Comparison of ENCODE assay signal across 28 cellular contexts in the genomic region with DNA sequence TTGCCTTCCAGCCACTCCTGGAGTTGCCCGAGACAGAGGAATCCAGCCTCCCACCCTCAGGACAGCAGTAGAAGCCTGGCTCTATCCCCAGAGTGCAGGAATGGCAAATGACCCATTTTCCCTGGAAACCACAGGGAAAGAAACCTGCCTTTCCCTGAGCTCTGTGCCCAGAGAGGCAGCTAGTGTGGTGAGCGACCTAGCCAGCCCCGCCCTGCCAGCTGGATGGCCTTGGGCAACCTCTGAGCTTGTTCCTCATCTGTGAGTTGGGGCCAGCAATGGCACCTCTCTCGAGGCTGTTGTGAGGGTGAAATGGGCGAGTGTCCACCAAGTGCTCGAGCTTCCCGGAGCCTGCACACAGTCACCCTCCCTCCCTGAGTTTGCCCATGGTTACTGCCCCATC. TPM values are rescaled to one million over a fixed set of nuclear protein-coding genes. Genes with fewer than 3 reads are reported as not detected.
DNase-seq lines count a peak whose midpoint lies in the region; ATAC-seq and TF ChIP-seq lines count a peak whose summit lies in the region.
"Had no signal": no experiment of that assay in that cellular context is flagged by ENCODE, and none has a peak within 500 bp of the region (broad histone marks: within the 10 kb centered on the region; RNA-seq: fewer than 3 reads in every experiment).

No MANE protein-coding gene starts in this region.

- H3K27ac ChIP-seq in BLaER1 (peak overlapping the region; percentile 56; the same call in 1 of the 2 replicates), adrenal gland (peak overlapping the region in 3 of 5 donors; percentile 36 to 63 (median 42)), mucosa of rectum (ENCODE audit: low read depth in 2 of 2, low read length in 2 of 2) (peak overlapping the region; percentile 70 to 71), vagina (no peak overlapping the region)
- H3K27ac ChIP-seq: ascending aorta, coronary artery, KMS-11, sigmoid colon, SK-N-MC had no signal

- H3K4me1 ChIP-seq in BLaER1 (peaks cover 88% of the 10 kb centered on the region), adrenal gland (replicated peaks in 1 of 2) (peaks cover 51 to 68% of the 10 kb centered on the region in 2 donors), mucosa of rectum (ENCODE audit: control insufficient read depth in 2 of 2, insufficient read depth in 2 of 2, low read length in 2 of 2) (peaks cover 28 to 60% of the 10 kb centered on the region in 2 donors), vagina (peaks cover 12% of the 10 kb centered on the region), Caco-2 (no peaks in the 10 kb centered on the region)

- intact Hi-C loops in adrenal gland (cut with DNase I) = no loop called here
- intact Hi-C loops in vagina (cut with DNase I) = no loop called here
- intact Hi-C loops in Caco-2 (cut with micrococcal nuclease; ENCODE audit: unreplicated experiment) = no loop called here

- POLR2A ChIA-PET in Caco-2 (lab: Charles Lee) = no interaction called here

- H3K4me3 Mint-ChIP-seq in Caco-2 (ENCODE audit: unreplicated experiment) = no peak overlapping the region
- H3K4me3 Mint-ChIP-seq: activated CD4-positive, alpha-beta T cell treated with anti-CD3 and anti-CD28 coated beads, Interleukin-2, amount 10 ng/mL, durations not matched to agents 24 days and 14 days; GM23338 had no signal

- H3K9ac ChIP-seq in BLaER1 (peak overlapping the region; percentile 58; the same call in 1 of the 2 replicates), mucosa of rectum (ENCODE audit: low read depth in 1 of 2, low read length in 2 of 2) (peak overlapping the region in 1 of 2 donors; percentile 26)
- H3K9ac ChIP-seq: KMS-11 had no signal

- H3K36me3 Mint-ChIP-seq in Caco-2 (ENCODE audit: insufficient read depth, unreplicated experiment) = no peaks in the 10 kb centered on the region

- H3K27me3 Mint-ChIP-seq in Caco-2 (ENCODE audit: insufficient read depth, unreplicated experiment) = no peaks in the 10 kb centered on the region

- peak overlapping the region; percentile 85 for H3K4me2 ChIP-seq in BLaER1
- H3K4me2 ChIP-seq: GM23338, KMS-11 had no signal

- H3K27ac Mint-ChIP-seq in Caco-2 (ENCODE audit: unreplicated experiment) = no peak overlapping the region
- H3K27ac Mint-ChIP-seq: activated CD4-positive, alpha-beta T cell treated with anti-CD3 and anti-CD28 coated beads, Interleukin-2, amount 10 ng/mL, durations not matched to agents 24 days and 14 days; GM23338 had no signal

- no peaks in the 10 kb centered on the region for H3K27me3 ChIP-seq in BLaER1
- no peaks in the 10 kb centered on the region for H3K27me3 ChIP-seq in adrenal gland
- no peaks in the 10 kb centered on the region for H3K27me3 ChIP-seq in mucosa of rectum (ENCODE audit: control insufficient read depth in 2 of 2, insufficient read depth in 2 of 2, low read length in 2 of 2)
- H3K27me3 ChIP-seq in vagina = no peaks in the 10 kb centered on the region
- H3K27me3 ChIP-seq in Caco-2 (replicated peaks; ENCODE audit: control insufficient read depth, insufficient read depth, low read length) = no peaks in the 10 kb centered on the region
- H3K27me3 ChIP-seq: ascending aorta, BE2C, sigmoid colon had no signal

- no TSS peak for BruUV-seq in Caco-2 (replicated peaks; lab: Mats Ljungman, UMichigan)

- DNase-seq in LHCN-M2 (ENCODE audit: low read depth) = peak; percentile 42
- DNase-seq in adrenal gland = peak; percentile 76 to 94 (median 90)
- no peak for DNase-seq in vagina (ENCODE audit: extremely low spot score in 2 of 2)
- no peak for DNase-seq in NAMALWA (ENCODE audit: low spot score)
- no peak for DNase-seq in Caco-2
- DNase-seq: activated CD4-positive, alpha-beta T cell treated with anti-CD3 and anti-CD28 coated beads, Interleukin-2, amount 10 ng/mL, durations not matched to agents 24 days and 14 days; activated CD8-positive, alpha-beta memory T cell treated with anti-CD3 and anti-CD28 coated beads, Interleukin-2, amount 50 U/mL, for 48 hours; activated gamma-delta T cell treated with Interleukin-2 at 50 U/mL for 16 hours; BE2C; DMS53; left cardiac atrium; NCI-H187; NCI-H524; OCI-M1; sigmoid colon; stimulated activated CD4-positive, alpha-beta T cell treated with anti-CD3 and anti-CD28 coated beads, Interleukin-2, amount 100 ng/mL, for 48 hours had no signal

- no peak for ATAC-seq in HG02852 (IDR thresholded peaks at IDR 0.05; ENCODE audit: unreplicated experiment)
- ATAC-seq: GM23338, left cardiac atrium had no signal

- H3K9me3 Mint-ChIP-seq in Caco-2 (ENCODE audit: unreplicated experiment) = no peaks in the 10 kb centered on the region
- H3K9me3 Mint-ChIP-seq: activated CD4-positive, alpha-beta T cell treated with anti-CD3 and anti-CD28 coated beads, Interleukin-2, amount 10 ng/mL, durations not matched to agents 24 days and 14 days; GM23338 had no signal

- peaks cover 7% of the 10 kb centered on the region for H3K4me1 Mint-ChIP-seq in Caco-2 (ENCODE audit: low read depth, unreplicated experiment)
- H3K4me1 Mint-ChIP-seq: activated CD4-positive, alpha-beta T cell treated with anti-CD3 and anti-CD28 coated beads, Interleukin-2, amount 10 ng/mL, durations not matched to agents 24 days and 14 days; GM23338 had no signal

- no peaks in the 10 kb centered on the region for H3K9me3 ChIP-seq in BLaER1
- H3K9me3 ChIP-seq in adrenal gland (replicated peaks in 1 of 3) = no peaks in the 10 kb centered on the region
- H3K9me3 ChIP-seq in mucosa of rectum (ENCODE audit: control insufficient read depth in 2 of 2, low read length in 2 of 2) = no peaks in the 10 kb centered on the region
- no peaks in the 10 kb centered on the region for H3K9me3 ChIP-seq in vagina
- H3K9me3 ChIP-seq in Caco-2 = no peaks in the 10 kb centered on the region
- H3K9me3 ChIP-seq: ascending aorta, BE2C, sigmoid colon had no signal

- no peak for TF ChIP-seq CTCF in adrenal gland (IDR thresholded peaks at IDR 0.05)
- TF ChIP-seq CTCF in vagina (IDR thresholded peaks at IDR 0.05) = no peak
- TF ChIP-seq CTCF in Caco-2 (IDR thresholded peaks at IDR 0.05; ENCODE audit: insufficient read depth in 1 of 2, low read depth in 1 of 2, low read length in 1 of 2, severe bottlenecking in 1 of 2, unreplicated experiment in 1 of 2) = no peak

- H3K4me3 ChIP-seq in BLaER1 = no peak overlapping the region
- no peak overlapping the region for H3K4me3 ChIP-seq in adrenal gland
- no peak overlapping the region for H3K4me3 ChIP-seq in mucosa of rectum (ENCODE audit: low read length in 2 of 2)
- H3K4me3 ChIP-seq in vagina = no peak overlapping the region
- H3K4me3 ChIP-seq in Caco-2 (ENCODE audit: low read depth, low read length) = no peak overlapping the region
- H3K4me3 ChIP-seq: ascending aorta, coronary artery, GM23338, sigmoid colon, SK-N-MC had no signal

- WGBS in adrenal gland, 4 donors = 48 to 56% (median 53%) methylated on average over 1 to 7 of the region's 7 CpGs

- H4K20me1 ChIP-seq in BLaER1 = no peaks in the 10 kb centered on the region

- CTCF ChIA-PET in Caco-2 (lab: Charles Lee) = interaction anchor here (0.6 to 2.4 kb wide), 5 partner anchors 15 to 127 kb away, joined by 3 to 12 read pairs (median 4); a partner anchor contains a TSS

- peak in 1 of 2 donors; percentile 45 for TF ChIP-seq POLR2A in adrenal gland (IDR thresholded peaks at IDR 0.05)
- no peak for TF ChIP-seq POLR2A in vagina (IDR thresholded peaks at IDR 0.05)

- no peaks in the 10 kb centered on the region for H3K36me3 ChIP-seq in BLaER1
- no peaks in the 10 kb centered on the region for H3K36me3 ChIP-seq in adrenal gland (replicated peaks in 1 of 2)
- peaks cover 21 to 25% of the 10 kb centered on the region in 2 donors for H3K36me3 ChIP-seq in mucosa of rectum (ENCODE audit: control insufficient read depth in 2 of 2, insufficient read depth in 2 of 2, low read length in 2 of 2)
- H3K36me3 ChIP-seq in vagina = no peaks in the 10 kb centered on the region
- H3K36me3 ChIP-seq in Caco-2 (ENCODE audit: control insufficient read depth, insufficient read depth, low read length) = no peaks in the 10 kb centered on the region
- H3K36me3 ChIP-seq: BE2C had no signal

RNA-seq across cellular contexts. Expression of a gene that starts 3.7 kb away (rescaled TPM):
- total RNA-seq in LHCN-M2 (2014; rRNA removed) (0.57 TPM in 1 of 2 replicates, not detected in the other), adrenal gland (under 1 TPM in 2 of 8 donors, not detected in 6; 0.50 to 0.92 TPM), vagina (not detected), Caco-2 (2022) (0.70 and 2.5 TPM in 2 replicates)
- not detected for polyA plus RNA-seq in LHCN-M2 (2012)
- 1 to 10 TPM in 1 of 3 donors, not detected in 2; 1.6 TPM for polyA plus RNA-seq in adrenal gland
- total RNA-seq: activated CD4-positive, alpha-beta T cell treated with anti-CD3 and anti-CD28 coated beads, Interleukin-2, amount 10 ng/mL, durations not matched to agents 24 days and 14 days; ascending aorta; fibroblast of villous mesenchyme; osteocyte; subcutaneous adipose tissue had no signal
- polyA plus RNA-seq: endothelial cell of umbilical vein, GM23338 had no signal

RNA-seq across cellular contexts. Expression of a gene that starts 21.7 kb away (rescaled TPM):
- 0.75 and 1.6 TPM in 2 replicates for total RNA-seq in LHCN-M2 (2014; rRNA removed)
- 0.26 TPM for polyA plus RNA-seq in LHCN-M2 (2012)
- 100 to 1,000 TPM in 4 of 8 donors, 10 to 100 TPM in 4; 66.1 to 175 (median 102) TPM for total RNA-seq in adrenal gland
- 100 to 1,000 TPM in 1 of 3 donors, 10 to 100 TPM in 2; 46.8 to 150 (median 67.2) TPM for polyA plus RNA-seq in adrenal gland
- 9.1 TPM for total RNA-seq in vagina
- 8.9 and 10.2 TPM in 2 replicates for total RNA-seq in Caco-2 (2022)
- total RNA-seq: osteocyte had no signal

RNA-seq across cellular contexts. Expression of a gene that starts 39.5 kb away (rescaled TPM):
- total RNA-seq in LHCN-M2 (2014; rRNA removed) (36.7 and 42.5 TPM in 2 replicates), adrenal gland (10 to 100 TPM in 7 of 8 donors, 1 to 10 TPM in 1; 8.5 to 29.6 (median 21.3) TPM), vagina (15.0 TPM), Caco-2 (2022) (18.8 and 21.2 TPM in 2 replicates)
- polyA plus RNA-seq in LHCN-M2 (2012) = 25.9 TPM
- 10 to 100 TPM in 2 of 3 donors, 1 to 10 TPM in 1; 7.7 to 27.8 (median 12.3) TPM for polyA plus RNA-seq in adrenal gland

Comparison
In these comparisons a context has a peak if more than half of its experiments do, and no peak if none do; other contexts are left out.
1. DNase-seq: peak in LHCN-M2 (single experiment) and adrenal gland (7 of 7); none in vagina (0 of 2), NAMALWA (single experiment) and Caco-2 (0 of 2).